ENCODE assay signal across 11 cellular contexts in genomic region chr12:54421175-54421872, GRCh38. TPM values are rescaled to one million over a fixed set of nuclear protein-coding genes. Genes with fewer than 3 reads are reported as not detected.
A peak's percentile ranks its signal among the peaks of the same experiment; 100 is the strongest.
DNase-seq lines count a peak whose midpoint lies in the region; ATAC-seq, FAIRE-seq and TF ChIP-seq lines count a peak whose summit lies in the region.
"Had no signal": no experiment of that assay in that cellular context is flagged by ENCODE, and none has a peak within 500 bp of the region (broad histone marks: within the 10 kb centered on the region; RNA-seq: fewer than 3 reads in every experiment).

No MANE protein-coding gene starts in this region.

- CTCF ChIA-PET in endothelial cell of umbilical vein (lab: Charles Lee) = interaction anchor here (1.0 to 11.8 kb wide), 6 partner anchors 10 to 22 kb away, joined by 3 to 136 read pairs (median 11); no protein-coding TSS in a partner anchor

- H3K36me3 Mint-ChIP-seq in natural killer cell treated with Interleukin-12 subunit alpha and Interleukin-12 subunit beta and Interleukin-15 and Interleukin-18, amount 100 ng/mL, for 72 hours = no peaks in the 10 kb centered on the region

- H3K79me2 ChIP-seq in endothelial cell of umbilical vein (ENCODE audit: control insufficient read depth, insufficient read depth, low read length) = peaks cover 39% of the 10 kb centered on the region

- no peaks in the 10 kb centered on the region for H4K20me1 ChIP-seq in endothelial cell of umbilical vein (replicated peaks; ENCODE audit: control insufficient read depth, extremely low read depth, insufficient read depth, low read length)

- TF ChIP-seq CTCF in endothelial cell of umbilical vein (IDR thresholded peaks at IDR 0.05; ENCODE audit: extremely low read depth in 1 of 2, insufficient read depth in 1 of 2, low read depth in 1 of 2, low read length in 2 of 2) = no peak

- TF ChIP-seq POLR2A in endothelial cell of umbilical vein (IDR thresholded peaks at IDR 0.05; ENCODE audit: low read depth, low read length) = no peak

- H3K27me3 ChIP-seq in endothelial cell of umbilical vein (ENCODE audit: control insufficient read depth in 2 of 2, insufficient read depth in 2 of 2, low read length in 2 of 2) (no peaks in the 10 kb centered on the region), aorta (ENCODE audit: control insufficient read depth in 1 of 2, insufficient read depth in 2 of 2, low read length in 1 of 2) (no peaks in the 10 kb centered on the region)

- no peak overlapping the region for H2AFZ ChIP-seq in endothelial cell of umbilical vein (ENCODE audit: low read depth, low read length)

- H3K9me3 ChIP-seq in endothelial cell of umbilical vein (replicated peaks; ENCODE audit: control insufficient read depth, insufficient read depth, low read length) (no peaks in the 10 kb centered on the region), aorta (ENCODE audit: control insufficient read depth, low read length) (no peaks in the 10 kb centered on the region)

- WGBS in aorta, 2 donors = 36 to 39% methylated on average over 4 of the region's 4 CpGs

- H3K9me1 ChIP-seq in endothelial cell of umbilical vein (replicated peaks; ENCODE audit: control insufficient read depth, extremely low read depth, insufficient read depth, low read length) = no peaks in the 10 kb centered on the region

- H3K4me1 ChIP-seq in endothelial cell of umbilical vein (ENCODE audit: control insufficient read depth, extremely low read depth, insufficient read depth, low read length) = peaks cover 69% of the 10 kb centered on the region
- peaks cover 3 to 6% of the 10 kb centered on the region in 2 donors for H3K4me1 ChIP-seq in aorta (ENCODE audit: control insufficient read depth in 1 of 2, insufficient read depth in 2 of 2, low read length in 2 of 2)

- DNase-seq in Right ventricle myocardium inferior (ENCODE audit: missing footprints) (peak; percentile 77), cardiac septum (ENCODE audit: low spot score) (no peak), endothelial cell of umbilical vein (ENCODE audit: low read depth, low spot score) (peak; percentile 81), aorta (peak; percentile 81 to 93), RCC 7860 (ENCODE audit: low spot score) (no peak)
- DNase-seq in natural killer cell treated with Interleukin-12 subunit alpha and Interleukin-12 subunit beta and Interleukin-15 and Interleukin-18, amount 100 ng/mL, for 72 hours (ENCODE audit: low spot score) = no peak
- DNase-seq: central memory CD4-positive, alpha-beta T cell; NCI-H774 had no signal

- intact Hi-C loops in Right ventricle myocardium inferior (cut with DNase I) = no loop called here
- intact Hi-C loops in cardiac septum (cut with DNase I) = no loop called here
- intact Hi-C loops in endothelial cell of umbilical vein (cut with micrococcal nuclease) = no loop called here
- intact Hi-C loops in aorta (cut with DNase I) = no loop called here

- no peaks in the 10 kb centered on the region for H3K27me3 Mint-ChIP-seq in natural killer cell treated with Interleukin-12 subunit alpha and Interleukin-12 subunit beta and Interleukin-15 and Interleukin-18, amount 100 ng/mL, for 72 hours

- FAIRE-seq in endothelial cell of umbilical vein (lab: Jason Lieb, UNC) (peak; percentile 73), RCC 7860 (lab: Jason Lieb, UNC) (no peak)

- H3K4me3 ChIP-seq in endothelial cell of umbilical vein (replicated peaks in 1 of 3; ENCODE audit: insufficient read depth in 1 of 3, low read depth in 1 of 3, low read length in 3 of 3) (no peak overlapping the region), aorta (ENCODE audit: low read length in 2 of 2) (no peak overlapping the region)

- dilution Hi-C loops in endothelial cell of umbilical vein (cut with MboI; ENCODE audit: extremely low pct_ligation_motif_present, low sequenced_read_pairs) = no loop called here

- peak overlapping the region; percentile 59 for H3K4me2 ChIP-seq in endothelial cell of umbilical vein (ENCODE audit: insufficient read depth, low read length)

- peak overlapping the region; percentile 8 to 22 for H3K27ac Mint-ChIP-seq in natural killer cell treated with Interleukin-12 subunit alpha and Interleukin-12 subunit beta and Interleukin-15 and Interleukin-18, amount 100 ng/mL, for 72 hours

- POLR2A ChIA-PET in endothelial cell of umbilical vein (lab: Charles Lee) = interaction anchor here (1.1 kb wide), 2 partner anchors 10 to 11 kb away, joined by 3 to 5 read pairs; no protein-coding TSS in a partner anchor

- H3K4me3 Mint-ChIP-seq in natural killer cell treated with Interleukin-12 subunit alpha and Interleukin-12 subunit beta and Interleukin-15 and Interleukin-18, amount 100 ng/mL, for 72 hours = no peak overlapping the region

- H3K4me1 Mint-ChIP-seq in natural killer cell treated with Interleukin-12 subunit alpha and Interleukin-12 subunit beta and Interleukin-15 and Interleukin-18, amount 100 ng/mL, for 72 hours (ENCODE audit: low read depth in 2 of 2) = peaks cover 29 to 34% of the 10 kb centered on the region in 2 donors

- peak overlapping the region; percentile 79 for H3K27ac ChIP-seq in endothelial cell of umbilical vein (ENCODE audit: insufficient read depth, low read depth, low read length)
- peak overlapping the region; percentile 57 to 85 for H3K27ac ChIP-seq in aorta (ENCODE audit: low read depth in 1 of 2, low read length in 2 of 2)
- H3K27ac ChIP-seq: C4-2B had no signal

- H3K9ac ChIP-seq in endothelial cell of umbilical vein (replicated peaks; ENCODE audit: extremely low read depth, insufficient read depth, low read length) = peak overlapping the region; percentile 49

- H3K36me3 ChIP-seq in endothelial cell of umbilical vein (ENCODE audit: control insufficient read depth in 2 of 2, extremely low read depth in 1 of 2, insufficient read depth in 2 of 2, low read length in 2 of 2) (peaks cover 0 to 3% of the 10 kb centered on the region in 2 experiments), aorta (ENCODE audit: control insufficient read depth in 1 of 2, insufficient read depth in 2 of 2, low read length in 1 of 2) (no peaks in the 10 kb centered on the region)

- no peaks in the 10 kb centered on the region for H3K9me3 Mint-ChIP-seq in natural killer cell treated with Interleukin-12 subunit alpha and Interleukin-12 subunit beta and Interleukin-15 and Interleukin-18, amount 100 ng/mL, for 72 hours

- peak; percentile 83 for ATAC-seq in Right ventricle myocardium inferior
- ATAC-seq in natural killer cell treated with Interleukin-12 subunit alpha and Interleukin-12 subunit beta and Interleukin-15 and Interleukin-18, amount 100 ng/mL, for 72 hours = no peak
- peak; percentile 83 for ATAC-seq in aorta (ENCODE audit: low FRiP score)
- no peak for ATAC-seq in HG02610 (IDR thresholded peaks at IDR 0.05; ENCODE audit: unreplicated experiment)
- ATAC-seq in GM21528 (IDR thresholded peaks at IDR 0.05; ENCODE audit: low FRiP score, unreplicated experiment) = no peak

- TSS peak; percentile 56 for BruUV-seq in endothelial cell of umbilical vein (replicated peaks; lab: Mats Ljungman, UMichigan)

RNA-seq across cellular contexts. Expression of gene ITGA5, which starts 2.3 kb away (rescaled TPM):
- 53.5 TPM for total RNA-seq in Right ventricle myocardium inferior
- total RNA-seq in cardiac septum = 48.2 TPM
- 938 and 994 TPM in 2 replicates for total RNA-seq in endothelial cell of umbilical vein
- polyA plus RNA-seq in endothelial cell of umbilical vein = 657 and 731 TPM in 2 replicates
- polyA plus RNA-seq in endothelial cell of umbilical vein (2011; cell fraction: cytosol; rRNA removed) = 643 and 681 TPM in 2 replicates
- polyA plus RNA-seq in endothelial cell of umbilical vein (2011; cell fraction: nucleus; rRNA removed) = 771 and 889 TPM in 2 replicates
- polyA plus RNA-seq in endothelial cell of umbilical vein (2012) = 879 and 902 TPM in 2 replicates
- polyA minus RNA-seq in endothelial cell of umbilical vein = 914 and 1,135 TPM in 2 replicates
- 30.9 TPM for polyA minus RNA-seq in endothelial cell of umbilical vein (2011; cell fraction: cytosol; rRNA and poly(A)+ RNA removed)
- polyA minus RNA-seq in endothelial cell of umbilical vein (2011; cell fraction: nucleus; rRNA and poly(A)+ RNA removed) = 459 and 500 TPM in 2 replicates
- 10 to 100 TPM; 31.8 to 32.1 TPM for total RNA-seq in natural killer cell treated with Interleukin-12 subunit alpha and Interleukin-12 subunit beta and Interleukin-15 and Interleukin-18, amount 100 ng/mL, for 72 hours
- total RNA-seq in aorta = 1,000 to 10,000 TPM in 1 of 2 donors, 100 to 1,000 TPM in 1; 241 to 1,416 TPM
- polyA plus RNA-seq in aorta = 100 to 1,000 TPM in 1 of 2 donors, 10 to 100 TPM in 1; 26.5 to 464 TPM

RNA-seq across cellular contexts. Expression of gene ZNF385A, which starts 36.8 kb away (rescaled TPM):
- total RNA-seq in Right ventricle myocardium inferior = 11.6 TPM
- 4.8 TPM for total RNA-seq in cardiac septum
- 7.9 and 9.6 TPM in 2 replicates for total RNA-seq in endothelial cell of umbilical vein
- 1.6 and 2.3 TPM in 2 replicates for polyA plus RNA-seq in endothelial cell of umbilical vein
- polyA plus RNA-seq in endothelial cell of umbilical vein (2011; cell fraction: cytosol; rRNA removed) = 1.6 and 2.1 TPM in 2 replicates
- 3.9 and 4.0 TPM in 2 replicates for polyA plus RNA-seq in endothelial cell of umbilical vein (2011; cell fraction: nucleus; rRNA removed)
- polyA plus RNA-seq in endothelial cell of umbilical vein (2012) = 5.2 and 7.8 TPM in 2 replicates
- 2.1 and 3.5 TPM in 2 replicates for polyA minus RNA-seq in endothelial cell of umbilical vein
- polyA minus RNA-seq in endothelial cell of umbilical vein (2011; cell fraction: cytosol; rRNA and poly(A)+ RNA removed) = 8.5 TPM
- 2.3 and 4.6 TPM in 2 replicates for polyA minus RNA-seq in endothelial cell of umbilical vein (2011; cell fraction: nucleus; rRNA and poly(A)+ RNA removed)
- 1 to 10 TPM; 1.1 to 1.5 TPM for total RNA-seq in natural killer cell treated with Interleukin-12 subunit alpha and Interleukin-12 subunit beta and Interleukin-15 and Interleukin-18, amount 100 ng/mL, for 72 hours
- 10 to 100 TPM; 22.2 to 27.6 TPM for total RNA-seq in aorta
- polyA plus RNA-seq in aorta = 10 to 100 TPM in 1 of 2 donors, 1 to 10 TPM in 1; 4.1 to 11.5 TPM

RNA-seq across cellular contexts. Expression of gene GTSF1, which starts 52.1 kb away (rescaled TPM):
- 0.38 TPM for total RNA-seq in Right ventricle myocardium inferior
- not detected for total RNA-seq in cardiac septum
- total RNA-seq in endothelial cell of umbilical vein = not detected in 2 replicates
- polyA plus RNA-seq in endothelial cell of umbilical vein = 14.1 and 15.4 TPM in 2 replicates
- polyA plus RNA-seq in endothelial cell of umbilical vein (2011; cell fraction: cytosol; rRNA removed) = 16.9 and 20.1 TPM in 2 replicates
- 8.5 and 10.2 TPM in 2 replicates for polyA plus RNA-seq in endothelial cell of umbilical vein (2011; cell fraction: nucleus; rRNA removed)
- not detected in 2 replicates for polyA plus RNA-seq in endothelial cell of umbilical vein (2012)
- 7.6 and 14.7 TPM in 2 replicates for polyA minus RNA-seq in endothelial cell of umbilical vein
- not detected for polyA minus RNA-seq in endothelial cell of umbilical vein (2011; cell fraction: cytosol; rRNA and poly(A)+ RNA removed)
- 3.0 and 5.3 TPM in 2 replicates for polyA minus RNA-seq in endothelial cell of umbilical vein (2011; cell fraction: nucleus; rRNA and poly(A)+ RNA removed)
- total RNA-seq in natural killer cell treated with Interleukin-12 subunit alpha and Interleukin-12 subunit beta and Interleukin-15 and Interleukin-18, amount 100 ng/mL, for 72 hours = 10 to 100 TPM in 1 of 2 donors, 1 to 10 TPM in 1; 7.2 to 10.5 TPM
- total RNA-seq in aorta = not detected
- 1 to 10 TPM in 1 of 2 donors, not detected in 1; 1.5 TPM for polyA plus RNA-seq in aorta

RNA-seq across cellular contexts. Expression of gene GPR84, which starts 57.0 kb away (rescaled TPM):
- 0.22 TPM for total RNA-seq in Right ventricle myocardium inferior
- total RNA-seq in cardiac septum = 0.22 TPM
- total RNA-seq in endothelial cell of umbilical vein = not detected in 2 replicates
- 0.08 TPM in 1 of 2 replicates, not detected in the other for polyA plus RNA-seq in endothelial cell of umbilical vein
- 0.03 TPM in 1 of 2 replicates, not detected in the other for polyA plus RNA-seq in endothelial cell of umbilical vein (2011; cell fraction: cytosol; rRNA removed)
- polyA plus RNA-seq in endothelial cell of umbilical vein (2011; cell fraction: nucleus; rRNA removed) = 0.48 and 0.63 TPM in 2 replicates
- polyA plus RNA-seq in endothelial cell of umbilical vein (2012) = not detected in 2 replicates
- polyA minus RNA-seq in endothelial cell of umbilical vein = not detected in 2 replicates
- polyA minus RNA-seq in endothelial cell of umbilical vein (2011; cell fraction: cytosol; rRNA and poly(A)+ RNA removed) = not detected
- polyA minus RNA-seq in endothelial cell of umbilical vein (2011; cell fraction: nucleus; rRNA and poly(A)+ RNA removed) = 0.38 and 0.48 TPM in 2 replicates
- total RNA-seq in natural killer cell treated with Interleukin-12 subunit alpha and Interleukin-12 subunit beta and Interleukin-15 and Interleukin-18, amount 100 ng/mL, for 72 hours = 10 to 100 TPM; 23.5 to 91.5 TPM
- 1 to 10 TPM; 1.9 TPM for total RNA-seq in aorta
- polyA plus RNA-seq in aorta = under 1 TPM in 1 of 2 donors, not detected in 1; 0.38 TPM

Comparison
In these comparisons a context has a peak if more than half of its experiments do, and no peak if none do; other contexts are left out.
1. DNase-seq: peak in Right ventricle myocardium inferior (single experiment), endothelial cell of umbilical vein (single experiment) and aorta (2 of 2); none in cardiac septum (single experiment), natural killer cell treated with Interleukin-12 subunit alpha and Interleukin-12 subunit beta and Interleukin-15 and Interleukin-18, amount 100 ng/mL, for 72 hours (single experiment) and RCC 7860 (single experiment).
2. ATAC-seq: peak in Right ventricle myocardium inferior (single experiment) and aorta (single experiment); none in natural killer cell treated with Interleukin-12 subunit alpha and Interleukin-12 subunit beta and Interleukin-15 and Interleukin-18, amount 100 ng/mL, for 72 hours (0 of 2), HG02610 (single experiment) and GM21528 (single experiment).